In the genomic region with DNA sequence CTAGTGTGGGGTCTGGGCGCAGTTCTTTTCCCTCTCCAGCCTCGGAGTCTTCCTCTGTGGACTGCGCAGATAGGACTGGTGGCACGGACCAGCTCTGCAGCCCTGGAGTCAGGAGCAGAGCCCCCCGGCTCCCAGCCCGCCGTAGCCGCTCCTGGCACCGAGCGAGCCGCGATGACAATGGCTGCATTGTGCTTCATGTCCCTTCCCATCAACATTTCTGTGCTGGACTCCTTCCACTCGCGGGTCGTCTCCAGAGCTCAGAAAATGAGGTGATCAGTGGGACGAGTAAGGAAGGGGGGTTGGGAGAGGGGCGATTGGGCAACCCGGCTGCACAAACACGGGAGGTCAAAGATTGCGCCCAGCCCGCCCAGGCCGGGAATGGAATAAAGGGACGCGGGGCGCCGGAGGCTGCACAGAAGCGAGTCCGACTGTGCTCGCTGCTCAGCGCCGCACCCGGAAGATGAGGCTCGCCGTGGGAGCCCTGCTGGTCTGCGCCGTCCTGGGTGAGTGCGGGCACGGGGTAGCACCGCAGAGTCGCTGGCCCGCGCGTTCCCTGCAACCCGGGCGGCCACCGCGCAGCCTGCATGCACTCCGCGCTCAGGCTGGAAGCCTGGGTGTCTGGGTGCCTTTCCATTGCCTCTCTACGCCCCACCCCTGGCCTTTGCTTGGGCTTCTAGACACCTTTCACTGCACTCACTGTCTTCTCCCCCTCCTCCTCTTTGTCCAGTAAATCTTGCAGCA, we compare ENCODE assay signal across 13 cellular contexts. TPM values are rescaled to one million over a fixed set of nuclear protein-coding genes. Genes with fewer than 3 reads are reported as not detected.
DNase-seq lines count a peak whose midpoint lies in the region; TF ChIP-seq lines count a peak whose summit lies in the region.
"Had no signal": no experiment of that assay in that cellular context is flagged by ENCODE, and none has a peak within 500 bp of the region (broad histone marks: within the 10 kb centered on the region; RNA-seq: fewer than 3 reads in every experiment).

A gene (plus strand): TSS at position 413 of the 741 bp plus-strand sequence. CDS start 48 bp downstream, at position 461.

- no peaks in the 10 kb centered on the region for H3K27me3 ChIP-seq in colonic mucosa
- H3K27me3 ChIP-seq in layer of hippocampus (ENCODE audit: control insufficient read depth, insufficient read depth, low read length) = no peaks in the 10 kb centered on the region
- H3K27me3 ChIP-seq in skeletal muscle tissue (ENCODE audit: control insufficient read depth in 3 of 3, insufficient read depth in 3 of 3, low read length in 3 of 3) = peaks cover 25 to 35% (median 27%) of the 10 kb centered on the region in 3 donors
- H3K27me3 ChIP-seq: adrenal gland had no signal

- H3K9me3 ChIP-seq in colonic mucosa = no peaks in the 10 kb centered on the region
- H3K9me3 ChIP-seq in skeletal muscle tissue (ENCODE audit: control insufficient read depth in 3 of 3, low read length in 3 of 3) = no peaks in the 10 kb centered on the region
- H3K9me3 ChIP-seq: adrenal gland, upper lobe of left lung had no signal

- intact Hi-C loops in colonic mucosa (cut with DNase I) = no loop called here

- H3K9ac ChIP-seq in colonic mucosa (ENCODE audit: low read depth in 2 of 2, low read length in 2 of 2) (no peak within 1 kb of the TSS), skeletal muscle tissue (ENCODE audit: low read depth in 1 of 3, low read length in 3 of 3) (no peak within 1 kb of the TSS)

- H3K27ac ChIP-seq in colonic mucosa (no peak within 1 kb of the TSS), layer of hippocampus (ENCODE audit: low read depth, low read length) (peak within 1 kb of the TSS; percentile 99), skeletal muscle tissue (ENCODE audit: low read depth, low read length) (no peak within 1 kb of the TSS)
- H3K27ac ChIP-seq: adrenal gland, upper lobe of left lung had no signal

- peak within 1 kb of the TSS; percentile 6 for H3K4me3 ChIP-seq in colonic mucosa
- H3K4me3 ChIP-seq in skeletal muscle tissue (ENCODE audit: low read length in 3 of 3) = peak within 1 kb of the TSS; percentile 29 to 38 (median 32)
- H3K4me3 ChIP-seq: adrenal gland had no signal

- TF ChIP-seq CTCF in colonic mucosa (IDR thresholded peaks at IDR 0.05) = no peak

- DNase-seq in NCI-H748 (lab: John Stamatoyannopoulos, UW; ENCODE audit: unreplicated experiment) = peak; percentile 41
- DNase-seq in NCI-H748 treated with DMSO at 0.1 percent for 48 hours (lab: John Stamatoyannopoulos, UW) = no peak
- no peak for DNase-seq in colonic mucosa
- no peak for DNase-seq in SKM-1 treated with dmso at 0.1 percent for 144 hours (lab: John Stamatoyannopoulos, UW; ENCODE audit: unreplicated experiment)
- DNase-seq in HPDE6-E6E7 (ENCODE audit: extremely low spot score) = no peak
- DNase-seq in glomerular visceral epithelial cell (ENCODE audit: extremely low spot score) = no peak
- DNase-seq: adrenal gland, natural killer cell, NCI-H1105 treated with DMSO at 0.1 percent for 48 hours, RPMI8226 had no signal

- H3K36me3 ChIP-seq in colonic mucosa = no peaks in the 10 kb centered on the region
- no peaks in the 10 kb centered on the region for H3K36me3 ChIP-seq in skeletal muscle tissue (ENCODE audit: control insufficient read depth in 3 of 3, insufficient read depth in 3 of 3, low read length in 3 of 3)
- H3K36me3 ChIP-seq: adrenal gland, upper lobe of left lung had no signal

- no peaks in the 10 kb centered on the region for H3K4me1 ChIP-seq in colonic mucosa
- peaks cover 0 to 4% (median 0%) of the 10 kb centered on the region in 3 donors for H3K4me1 ChIP-seq in skeletal muscle tissue (ENCODE audit: control insufficient read depth in 3 of 3, insufficient read depth in 3 of 3, low read length in 3 of 3)
- H3K4me1 ChIP-seq: adrenal gland had no signal

RNA-seq across cellular contexts. Expression of the gene that starts here (rescaled TPM):
- total RNA-seq in colonic mucosa (10 to 100 TPM in 1 of 2 donors, 1 to 10 TPM in 1; 3.2 to 18.6 TPM), skeletal muscle tissue (3.1 TPM)
